ENCODE assay signal across 10 cellular contexts in the genomic region with DNA sequence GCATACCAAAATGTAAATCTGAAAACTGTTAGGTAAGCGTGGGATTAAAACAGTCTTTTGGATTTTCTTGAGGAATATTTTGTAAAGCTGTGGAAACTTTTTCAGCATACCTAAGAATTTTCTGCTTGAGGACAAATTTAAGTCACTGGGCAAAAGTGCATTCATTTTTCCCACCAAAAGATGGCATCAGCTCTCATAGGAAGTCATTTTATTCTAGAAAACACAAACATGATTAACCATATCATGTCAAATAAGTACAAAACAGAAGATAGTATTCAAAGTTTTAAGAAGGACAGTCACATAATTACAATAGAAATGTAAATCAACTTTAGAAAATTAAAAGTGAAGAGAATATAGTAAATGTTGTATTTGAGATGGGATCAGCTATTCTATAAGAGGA.
A peak's percentile ranks its signal among the peaks of the same experiment; 100 is the strongest.
DNase-seq lines count a peak whose midpoint lies in the region; ATAC-seq and TF ChIP-seq lines count a peak whose summit lies in the region.
"Had no signal": no experiment of that assay in that cellular context is flagged by ENCODE, and none has a peak within 500 bp of the region (broad histone marks: within the 10 kb centered on the region; RNA-seq: fewer than 3 reads in every experiment).

No MANE protein-coding gene starts in this region.

- no peaks in the 10 kb centered on the region for H3K27me3 Mint-ChIP-seq in activated CD8-positive, alpha-beta T cell treated with anti-CD3 and anti-CD28 coated beads for 36 hours
- no peaks in the 10 kb centered on the region for H3K27me3 Mint-ChIP-seq in activated CD8-positive, alpha-beta T cell treated with anti-CD3 and anti-CD28 coated beads, Interleukin-2, amount 10 ng/mL, durations not matched to agents 7 days and 5 days (ENCODE audit: low read depth)

- WGBS in tibial nerve, 2 donors: 77 to 89% methylated on average over 1 of the region's 1 CpG

- no peaks in the 10 kb centered on the region for H3K9me3 Mint-ChIP-seq in activated CD8-positive, alpha-beta T cell treated with anti-CD3 and anti-CD28 coated beads for 36 hours
- no peaks in the 10 kb centered on the region for H3K9me3 Mint-ChIP-seq in activated CD8-positive, alpha-beta T cell treated with anti-CD3 and anti-CD28 coated beads, Interleukin-2, amount 10 ng/mL, durations not matched to agents 7 days and 5 days (ENCODE audit: insufficient read depth)

- no peak overlapping the region for H2AFZ ChIP-seq in PC-9

- peaks cover 5% of the 10 kb centered on the region for H3K36me3 Mint-ChIP-seq in activated CD8-positive, alpha-beta T cell treated with anti-CD3 and anti-CD28 coated beads for 36 hours (ENCODE audit: low read depth)
- no peaks in the 10 kb centered on the region for H3K36me3 Mint-ChIP-seq in activated CD8-positive, alpha-beta T cell treated with anti-CD3 and anti-CD28 coated beads, Interleukin-2, amount 10 ng/mL, durations not matched to agents 7 days and 5 days (ENCODE audit: low read depth)

- H3K27ac Mint-ChIP-seq in activated CD8-positive, alpha-beta T cell treated with anti-CD3 and anti-CD28 coated beads for 36 hours: no peak overlapping the region
- H3K27ac Mint-ChIP-seq in activated CD8-positive, alpha-beta T cell treated with anti-CD3 and anti-CD28 coated beads, Interleukin-2, amount 10 ng/mL, durations not matched to agents 7 days and 5 days: no peak overlapping the region

- TF ChIP-seq CTCF in activated CD8-positive, alpha-beta T cell treated with anti-CD3 and anti-CD28 coated beads for 36 hours (IDR thresholded peaks at IDR 0.05): peak; percentile 38
- TF ChIP-seq CTCF in PC-9 (conservative IDR thresholded peaks at IDR 0.05): peak; percentile 49; the same call in 1 of the 2 replicates
- TF ChIP-seq CTCF in fibroblast of the aortic adventitia (IDR thresholded peaks at IDR 0.05; ENCODE audit: insufficient read depth, low read length): peak; percentile 47
- TF ChIP-seq CTCF in tibial nerve (IDR thresholded peaks at IDR 0.05): peak in 4 of 5 experiments; percentile 24 to 39 (median 38)

- H4K20me1 ChIP-seq in PC-9 (ENCODE audit: insufficient read depth): no peaks in the 10 kb centered on the region

- intact Hi-C loops in activated CD8-positive, alpha-beta T cell treated with anti-CD3 and anti-CD28 coated beads for 36 hours (cut with micrococcal nuclease): no loop called here
- intact Hi-C loops in PC-9 (cut with micrococcal nuclease; ENCODE audit: unreplicated experiment): loop anchor here (2.0 to 5.0 kb wide), 3 partner anchors 84 to 399 kb away; no protein-coding TSS in a partner anchor

- no peak for ATAC-seq in activated CD8-positive, alpha-beta T cell treated with anti-CD3 and anti-CD28 coated beads for 36 hours
- ATAC-seq in activated CD8-positive, alpha-beta T cell treated with anti-CD3 and anti-CD28 coated beads, Interleukin-2, amount 10 ng/mL, durations not matched to agents 7 days and 5 days: no peak
- ATAC-seq in GM18868 (IDR thresholded peaks at IDR 0.05; ENCODE audit: unreplicated experiment) (no peak), HG03159 (IDR thresholded peaks at IDR 0.05; ENCODE audit: unreplicated experiment) (no peak)

- H3K4me2 ChIP-seq in PC-9: no peak overlapping the region

- CTCF ChIA-PET in activated CD8-positive, alpha-beta T cell treated with anti-CD3 and anti-CD28 coated beads for 36 hours (lab: Charles Lee): interaction anchor here (0.8 to 0.9 kb wide), 2 partner anchors 14 to 44 kb away, joined by 3 read pairs; no protein-coding TSS in a partner anchor
- CTCF ChIA-PET in activated CD8-positive, alpha-beta T cell treated with anti-CD3 and anti-CD28 coated beads, Interleukin-2, amount 10 ng/mL, durations not matched to agents 7 days and 5 days (lab: Charles Lee): interaction anchor here (1.1 to 1.4 kb wide), 3 partner anchors 24 to 172 kb away, joined by 3 read pairs; no protein-coding TSS in a partner anchor
- CTCF ChIA-PET in PC-9 (lab: Charles Lee): no interaction called here

- no peak for DNase-seq in activated CD8-positive, alpha-beta T cell treated with anti-CD3 and anti-CD28 coated beads for 36 hours
- DNase-seq in activated CD8-positive, alpha-beta T cell treated with anti-CD3 and anti-CD28 coated beads, Interleukin-2, amount 10 ng/mL, durations not matched to agents 7 days and 5 days: no peak
- no peak for DNase-seq in PC-9
- DNase-seq in fibroblast of the aortic adventitia (ENCODE audit: low read depth): peak; percentile 58
- no peak for DNase-seq in tibial nerve (ENCODE audit: low spot score in 2 of 2)
- no peak for DNase-seq in activated CD4-positive, alpha-beta T cell treated with anti-CD3 and anti-CD28 coated beads for 48 hours
- DNase-seq: colonic mucosa, T-helper 1 cell had no signal

- H3K4me3 ChIP-seq in PC-9 (no peak overlapping the region), fibroblast of the aortic adventitia (ENCODE audit: low read depth, low read length) (no peak overlapping the region), tibial nerve (no peak overlapping the region)
- H3K4me3 ChIP-seq: colonic mucosa had no signal

- no peaks in the 10 kb centered on the region for H3K9me3 ChIP-seq in PC-9 (ENCODE audit: insufficient read depth, low read depth)
- H3K9me3 ChIP-seq in tibial nerve: no peaks in the 10 kb centered on the region
- H3K9me3 ChIP-seq: colonic mucosa had no signal

- no peaks in the 10 kb centered on the region for H3K36me3 ChIP-seq in PC-9 (ENCODE audit: low read depth)
- H3K36me3 ChIP-seq in tibial nerve: peaks cover 0 to 21% (median 0%) of the 10 kb centered on the region in 3 donors
- H3K36me3 ChIP-seq: colonic mucosa had no signal

- no TSS peak for BruUV-seq in PC-9 (replicated peaks; lab: Mats Ljungman, UMichigan)

- no peak for TF ChIP-seq POLR2A in tibial nerve (IDR thresholded peaks at IDR 0.05)

- no peak for TF ChIP-seq EP300 in tibial nerve (IDR thresholded peaks at IDR 0.05)

- no peaks in the 10 kb centered on the region for H3K79me2 ChIP-seq in PC-9 (ENCODE audit: low read depth)

- POLR2A ChIA-PET in activated CD8-positive, alpha-beta T cell treated with anti-CD3 and anti-CD28 coated beads for 36 hours (lab: Charles Lee): no interaction called here
- POLR2A ChIA-PET in activated CD8-positive, alpha-beta T cell treated with anti-CD3 and anti-CD28 coated beads, Interleukin-2, amount 10 ng/mL, durations not matched to agents 7 days and 5 days (lab: Charles Lee): no interaction called here
- POLR2A ChIA-PET in PC-9 (lab: Charles Lee; ENCODE audit: unreplicated experiment): interaction anchor here (0.6 kb wide), 1 partner anchor 120 kb away, joined by 3 read pairs; no protein-coding TSS in a partner anchor

- peaks cover 19% of the 10 kb centered on the region for H3K4me1 ChIP-seq in PC-9 (replicated peaks; ENCODE audit: insufficient read depth)
- H3K4me1 ChIP-seq in tibial nerve: no peaks in the 10 kb centered on the region
- H3K4me1 ChIP-seq: colonic mucosa had no signal

- peaks cover 4% of the 10 kb centered on the region; the same call in 1 of the 2 replicates for H3F3A ChIP-seq in PC-9 (ENCODE audit: insufficient read depth, low read depth)

- H3K27me3 ChIP-seq in PC-9 (ENCODE audit: insufficient read depth, low read depth) (no peaks in the 10 kb centered on the region), tibial nerve (no peaks in the 10 kb centered on the region)
- H3K27me3 ChIP-seq: colonic mucosa had no signal

- H3K27ac ChIP-seq in PC-9 (0 out of 2 replicates have a peak overlapping the region, but pooled peaks have one; percentile 64), tibial nerve (no peak overlapping the region)
- H3K27ac ChIP-seq: colonic mucosa had no signal

- H3K4me1 Mint-ChIP-seq in activated CD8-positive, alpha-beta T cell treated with anti-CD3 and anti-CD28 coated beads for 36 hours (ENCODE audit: low read depth): peaks cover 13% of the 10 kb centered on the region
- H3K4me1 Mint-ChIP-seq in activated CD8-positive, alpha-beta T cell treated with anti-CD3 and anti-CD28 coated beads, Interleukin-2, amount 10 ng/mL, durations not matched to agents 7 days and 5 days (ENCODE audit: low read depth): no peaks in the 10 kb centered on the region

- H3K4me3 Mint-ChIP-seq in activated CD8-positive, alpha-beta T cell treated with anti-CD3 and anti-CD28 coated beads for 36 hours: no peak overlapping the region
- H3K4me3 Mint-ChIP-seq in activated CD8-positive, alpha-beta T cell treated with anti-CD3 and anti-CD28 coated beads, Interleukin-2, amount 10 ng/mL, durations not matched to agents 7 days and 5 days: no peak overlapping the region

- H3K9me2 ChIP-seq in PC-9 (ENCODE audit: insufficient read depth): no peaks in the 10 kb centered on the region
